ENCODE assay signal across 7 cellular contexts in the genomic region with DNA sequence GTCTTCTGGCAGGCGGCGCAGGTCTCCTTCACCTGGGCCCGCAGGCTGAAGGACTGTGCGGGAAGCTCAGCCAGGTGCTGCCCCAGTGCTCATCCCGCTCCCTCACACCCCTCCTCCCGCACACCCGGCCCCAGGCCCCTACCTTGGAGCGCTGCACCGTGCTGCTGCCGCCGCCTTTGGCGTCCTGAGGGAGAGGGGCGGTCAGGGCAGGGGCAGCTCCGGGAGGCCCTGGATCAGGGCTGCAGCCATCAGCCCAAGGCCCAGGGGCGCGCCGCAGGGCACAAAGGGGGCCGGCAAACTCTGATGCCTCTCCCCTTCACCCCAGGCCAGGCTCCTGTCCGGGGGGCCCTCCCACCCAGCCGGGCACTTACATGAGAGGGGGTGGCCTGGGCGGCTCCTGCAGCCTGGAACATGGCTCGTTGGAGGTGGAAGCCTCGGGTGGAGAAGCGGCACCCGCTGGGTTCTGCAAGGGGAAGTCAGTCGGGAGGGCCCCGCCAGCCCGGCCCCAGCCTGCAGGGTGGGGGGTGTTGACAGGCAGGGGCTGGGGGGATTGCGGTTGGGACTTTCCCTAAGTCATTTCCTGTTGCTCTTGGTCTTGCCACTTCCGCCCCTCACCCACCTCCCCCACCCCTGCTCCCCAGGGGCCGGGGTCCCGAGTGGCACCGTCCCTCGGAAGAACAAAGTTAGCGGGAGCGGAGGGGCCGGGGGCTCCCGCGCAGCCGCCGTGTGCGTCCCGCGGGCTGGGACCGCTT. TPM values are rescaled to one million over a fixed set of nuclear protein-coding genes. Genes with fewer than 3 reads are reported as not detected.
DNase-seq lines count a peak whose midpoint lies in the region; ATAC-seq, FAIRE-seq and TF ChIP-seq lines count a peak whose summit lies in the region.

No MANE protein-coding gene starts in this region.

- 24 to 78% (median 32%) methylated on average over 7 to 45 of the region's 45 CpGs for WGBS in adrenal gland, 4 donors

- intact Hi-C loops in adrenal gland (cut with DNase I) = loop anchor here (5.0 to 10.0 kb wide), 2 partner anchors 74 to 77 kb away; partner anchors contain the start of gene MAP3K3 (in 2 of the 2)

- H3K27me3 Mint-ChIP-seq in T-helper 1 cell treated with Interleukin-12 subunit alpha and Interleukin-12 subunit beta and Interleukin-4 antibody, amounts not matched to agents 30 μg/mL and 1 μg/mL, for 36 hours (ENCODE audit: low read depth) = no peaks in the 10 kb centered on the region
- H3K27me3 Mint-ChIP-seq in immature natural killer cell (ENCODE audit: low read depth in 3 of 3) = peaks cover 39 to 52% (median 40%) of the 10 kb centered on the region in 3 donors

- H3K4me3 Mint-ChIP-seq in T-helper 1 cell treated with Interleukin-12 subunit alpha and Interleukin-12 subunit beta and Interleukin-4 antibody, amounts not matched to agents 30 μg/mL and 1 μg/mL, for 36 hours = peak overlapping the region; percentile 98
- peak overlapping the region; percentile 96 to 99 (median 97) for H3K4me3 Mint-ChIP-seq in immature natural killer cell

- TF ChIP-seq CTCF in adrenal gland (IDR thresholded peaks at IDR 0.05) (no peak), D721Med (IDR thresholded peaks at IDR 0.05; ENCODE audit: insufficient read depth, missing control alignments) (no peak)

- H3K4me1 ChIP-seq in adrenal gland (replicated peaks in 1 of 2) = peaks cover 10 to 15% of the 10 kb centered on the region in 2 donors

- no peaks in the 10 kb centered on the region for H3K27me3 ChIP-seq in adrenal gland

- H3K4me3 ChIP-seq in adrenal gland = peak overlapping the region in 2 of 4 donors; percentile 28 to 91

- H3K36me3 ChIP-seq in adrenal gland (replicated peaks in 1 of 2) = peaks cover 0 to 21% of the 10 kb centered on the region in 2 donors

- H3K36me3 Mint-ChIP-seq in T-helper 1 cell treated with Interleukin-12 subunit alpha and Interleukin-12 subunit beta and Interleukin-4 antibody, amounts not matched to agents 30 μg/mL and 1 μg/mL, for 36 hours (ENCODE audit: low read depth) = peaks cover 61% of the 10 kb centered on the region
- H3K36me3 Mint-ChIP-seq in immature natural killer cell = peaks cover 3 to 22% (median 9%) of the 10 kb centered on the region in 3 donors

- peak; percentile 39 for ATAC-seq in GM18907 (IDR thresholded peaks at IDR 0.05; ENCODE audit: unreplicated experiment)
- ATAC-seq in HG03175 (IDR thresholded peaks at IDR 0.05; ENCODE audit: unreplicated experiment) = peak; percentile 31

- peak overlapping the region; percentile 98 for H3K27ac Mint-ChIP-seq in T-helper 1 cell treated with Interleukin-12 subunit alpha and Interleukin-12 subunit beta and Interleukin-4 antibody, amounts not matched to agents 30 μg/mL and 1 μg/mL, for 36 hours
- peak overlapping the region; percentile 92 to 99 (median 97) for H3K27ac Mint-ChIP-seq in immature natural killer cell

- H3K9me3 ChIP-seq in adrenal gland (replicated peaks in 1 of 3) = no peaks in the 10 kb centered on the region

- no peaks in the 10 kb centered on the region for H3K9me3 Mint-ChIP-seq in T-helper 1 cell treated with Interleukin-12 subunit alpha and Interleukin-12 subunit beta and Interleukin-4 antibody, amounts not matched to agents 30 μg/mL and 1 μg/mL, for 36 hours
- H3K9me3 Mint-ChIP-seq in immature natural killer cell = no peaks in the 10 kb centered on the region

- no peak for TF ChIP-seq POLR2A in adrenal gland (IDR thresholded peaks at IDR 0.05)

- peaks cover 58% of the 10 kb centered on the region for H3K4me1 Mint-ChIP-seq in T-helper 1 cell treated with Interleukin-12 subunit alpha and Interleukin-12 subunit beta and Interleukin-4 antibody, amounts not matched to agents 30 μg/mL and 1 μg/mL, for 36 hours (ENCODE audit: low read depth)
- peaks cover 70 to 73% of the 10 kb centered on the region in 2 donors for H3K4me1 Mint-ChIP-seq in immature natural killer cell

- peak overlapping the region in 3 of 5 donors; percentile 47 to 84 (median 67) for H3K27ac ChIP-seq in adrenal gland

- peak; percentile 31 to 71 (median 48) for DNase-seq in adrenal gland
- DNase-seq in immature natural killer cell = peak; percentile 93 to 95 (median 94)
- DNase-seq in stimulated activated CD4-positive, alpha-beta T cell treated with anti-CD3 and anti-CD28 coated beads, Interleukin-1b, Interleukin-23, amount 100 ng/mL, for 4 hours (ENCODE audit: low read depth in 2 of 2) = peak; percentile 59 to 64
- DNase-seq in D721Med (ENCODE audit: insufficient read length, low spot score) = no peak

- no peak for FAIRE-seq in D721Med (lab: Jason Lieb, UNC)

RNA-seq across cellular contexts. Expression of gene LIMD2, which starts 0.9 kb away (rescaled TPM):
- 10 to 100 TPM in 7 of 8 donors, 1 to 10 TPM in 1; 6.3 to 20.1 (median 12.0) TPM for total RNA-seq in adrenal gland
- polyA plus RNA-seq in adrenal gland (10 to 100 TPM in 2 of 3 donors, 1 to 10 TPM in 1; 2.5 to 76.3 (median 34.6) TPM), immature natural killer cell (100 to 1,000 TPM; 273 to 573 (median 404) TPM)

RNA-seq across cellular contexts. Expression of gene STRADA, which starts 42.5 kb away (rescaled TPM):
- total RNA-seq in adrenal gland = 10 to 100 TPM; 16.7 to 91.1 (median 37.5) TPM
- polyA plus RNA-seq in adrenal gland (10 to 100 TPM; 34.5 to 67.6 (median 53.9) TPM), immature natural killer cell (10 to 100 TPM; 22.3 to 34.9 (median 33.0) TPM)
